ENCODE assay signal across 31 cellular contexts in genomic region chr19:4748185-4748584, GRCh38.
"Had no signal": no experiment of that assay in that cellular context is flagged by ENCODE, and none has a peak within 500 bp of the region (broad histone marks: within the 10 kb centered on the region; RNA-seq: fewer than 3 reads in every experiment).

No MANE protein-coding gene starts in this region.

- ATAC-seq: activated CD8-positive, alpha-beta T cell treated with anti-CD3 and anti-CD28 coated beads for 36 hours; activated T-cell treated with anti-CD3 and anti-CD28 coated beads, Interleukin-2, amount 50 U/mL, for 72 hours; activated T-helper 17 cell treated with anti-CD3 and anti-CD28 coated beads, Interleukin-2, amount 50 U/mL, for 72 hours; body of pancreas; Right ventricle myocardium inferior had no signal

- DNase-seq: activated CD4-positive, alpha-beta T cell treated with anti-CD3 and anti-CD28 coated beads, Interleukin-2, amount 10 ng/mL, durations not matched to agents 24 days and 14 days; activated CD4-positive, alpha-beta T cell treated with anti-CD3 and anti-CD28 coated beads, Interleukin-2, amount 50 U/mL, for 4 hours; activated CD8-positive, alpha-beta T cell treated with anti-CD3 and anti-CD28 coated beads for 36 hours; activated effector memory CD4-positive, alpha-beta T cell treated with anti-CD3 and anti-CD28 coated beads, Interleukin-2, amount 50 U/mL, for 16 hours; activated naive CD4-positive, alpha-beta T cell; activated naive CD4-positive, alpha-beta T cell treated with anti-CD3 and anti-CD28 coated beads, Interleukin-2, amount 50 U/mL, for 16 hours; activated naive CD8-positive, alpha-beta T cell treated with anti-CD3 and anti-CD28 coated beads for 36 hours; activated T-cell treated with anti-CD3 and anti-CD28 coated beads, Interleukin-2, amount 50 U/mL, for 1 hour; activated T-cell treated with anti-CD3 and anti-CD28 coated beads, Interleukin-2, amount 50 U/mL, for 72 hours; amniotic stem cell; body of pancreas; Kasumi-1; MG63; NCI-H1048; NCI-H1105 treated with DMSO at 0.1 percent for 48 hours; NCI-H1436; NCI-H1694; NCI-H1930; NCI-H2107; NCI-H510A; NCI-H526; NCI-H748 treated with DMSO at 0.1 percent for 48 hours; NK-92 treated with Interleukin-12 subunit alpha and Interleukin-12 subunit beta, amount 100 ng/mL, for 24 hours; PC-9; SIG-M5; T1000; WERI-Rb-1 had no signal

- H3K27me3 ChIP-seq: body of pancreas, breast epithelium, MG63 had no signal

- H3K4me3 Mint-ChIP-seq: activated CD4-positive, alpha-beta T cell treated with anti-CD3 and anti-CD28 coated beads, Interleukin-2, amount 10 ng/mL, durations not matched to agents 24 days and 14 days; activated CD8-positive, alpha-beta T cell treated with anti-CD3 and anti-CD28 coated beads for 36 hours; activated naive CD8-positive, alpha-beta T cell treated with anti-CD3 and anti-CD28 coated beads for 36 hours; activated T-cell treated with anti-CD3 and anti-CD28 coated beads, Interleukin-2, amount 50 U/mL, for 72 hours; activated T-helper 17 cell treated with anti-CD3 and anti-CD28 coated beads, Interleukin-2, amount 50 U/mL, for 72 hours had no signal

- H3K36me3 Mint-ChIP-seq: activated naive CD8-positive, alpha-beta T cell treated with anti-CD3 and anti-CD28 coated beads for 36 hours had no signal

- H3K9me3 Mint-ChIP-seq: activated CD4-positive, alpha-beta T cell treated with anti-CD3 and anti-CD28 coated beads, Interleukin-2, amount 10 ng/mL, durations not matched to agents 24 days and 14 days; activated CD8-positive, alpha-beta T cell treated with anti-CD3 and anti-CD28 coated beads for 36 hours; activated naive CD8-positive, alpha-beta T cell treated with anti-CD3 and anti-CD28 coated beads for 36 hours; activated T-cell treated with anti-CD3 and anti-CD28 coated beads, Interleukin-2, amount 50 U/mL, for 72 hours; activated T-helper 17 cell treated with anti-CD3 and anti-CD28 coated beads, Interleukin-2, amount 50 U/mL, for 72 hours had no signal

- H3K4me1 Mint-ChIP-seq: activated naive CD8-positive, alpha-beta T cell treated with anti-CD3 and anti-CD28 coated beads for 36 hours had no signal

- H3K9me3 ChIP-seq: body of pancreas, breast epithelium, MG63 had no signal

- H3K4me1 ChIP-seq: breast epithelium had no signal

- H3K27ac ChIP-seq: body of pancreas, breast epithelium, PC-9, RWPE1, WERI-Rb-1 had no signal

- H3K4me3 ChIP-seq: body of pancreas, breast epithelium, MG63, PC-9 had no signal

- H3K27ac Mint-ChIP-seq: activated CD4-positive, alpha-beta T cell treated with anti-CD3 and anti-CD28 coated beads, Interleukin-2, amount 10 ng/mL, durations not matched to agents 24 days and 14 days; activated CD8-positive, alpha-beta T cell treated with anti-CD3 and anti-CD28 coated beads for 36 hours; activated naive CD8-positive, alpha-beta T cell treated with anti-CD3 and anti-CD28 coated beads for 36 hours; activated T-cell treated with anti-CD3 and anti-CD28 coated beads, Interleukin-2, amount 50 U/mL, for 72 hours; activated T-helper 17 cell treated with anti-CD3 and anti-CD28 coated beads, Interleukin-2, amount 50 U/mL, for 72 hours had no signal

- H3K36me3 ChIP-seq: breast epithelium, MG63, WERI-Rb-1 had no signal

- H2AFZ ChIP-seq: PC-9 had no signal

- H3K4me2 ChIP-seq: PC-9 had no signal
